ENCODE assay signal across 21 cellular contexts in the genomic region with DNA sequence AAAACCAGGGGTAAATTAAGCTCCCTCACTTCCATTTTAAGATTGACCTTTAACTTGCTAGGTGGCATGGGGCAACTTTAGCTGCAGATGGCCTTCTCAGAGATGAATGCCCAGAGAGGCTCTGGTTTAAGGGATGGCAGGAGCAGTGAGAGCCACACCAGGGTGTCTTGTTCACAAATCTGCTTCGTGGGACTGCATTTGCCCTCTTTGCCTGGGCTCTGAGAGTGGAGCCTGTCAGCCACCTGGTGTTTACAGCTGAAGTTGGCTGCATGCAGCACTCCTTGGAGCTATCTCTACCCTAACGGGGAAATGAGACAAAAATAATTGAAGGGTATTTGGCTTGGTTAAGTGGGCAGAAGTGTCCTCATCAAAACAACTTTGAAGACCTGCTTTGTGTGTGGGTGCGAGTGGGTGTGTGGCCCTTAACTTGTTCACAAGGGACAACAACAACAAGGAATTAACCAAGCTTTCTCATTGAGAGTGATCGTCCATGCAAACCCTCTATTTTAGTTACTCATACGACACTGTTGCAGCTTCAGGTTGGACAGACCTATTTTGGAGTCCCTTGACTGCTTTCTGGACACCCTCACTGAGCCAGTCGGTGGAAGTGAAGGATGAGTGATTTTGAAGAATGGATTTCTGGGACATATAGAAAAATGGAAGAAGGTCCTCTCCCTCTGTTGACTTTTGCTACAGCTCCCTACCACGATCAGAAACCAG. TPM values are rescaled to one million over a fixed set of nuclear protein-coding genes. Genes with fewer than 3 reads are reported as not detected.
DNase-seq lines count a peak whose midpoint lies in the region; ATAC-seq, FAIRE-seq and TF ChIP-seq lines count a peak whose summit lies in the region.
"Had no signal": no experiment of that assay in that cellular context is flagged by ENCODE, and none has a peak within 500 bp of the region (broad histone marks: within the 10 kb centered on the region; RNA-seq: fewer than 3 reads in every experiment).

No MANE protein-coding gene starts in this region.

- no peak for TF ChIP-seq POLR2A in GM12892 (IDR thresholded peaks at IDR 0.05; ENCODE audit: low read depth, low read length)

- DNase-seq in GM12892 (ENCODE audit: insufficient read length) (no peak), NCI-H524 (lab: John Stamatoyannopoulos, UW) (peak; percentile 9 to 72), islet precursor cell (peak; percentile 45)
- no peak for DNase-seq in activated naive CD4-positive, alpha-beta T cell treated with Interleukin-2 at 50 U/mL for 16 hours
- DNase-seq: activated B cell treated with CpG ODN at 0.5 μM for 24 hours; activated naive CD4-positive, alpha-beta T cell; BE2C; foreskin melanocyte; kidney; naive B cell; NCI-H1930; PC-9; sigmoid colon; stomach; SW 1271 had no signal

- peak; percentile 82 for FAIRE-seq in GM12892 (lab: Jason Lieb, UNC)
- FAIRE-seq: endometrium, K562, kidney had no signal

- ATAC-seq in HG02678 (IDR thresholded peaks at IDR 0.05; ENCODE audit: unreplicated experiment) (peak; percentile 59), GM18861 (IDR thresholded peaks at IDR 0.05; ENCODE audit: unreplicated experiment) (no peak), HG02970 (IDR thresholded peaks at IDR 0.05; ENCODE audit: low FRiP score, unreplicated experiment) (no peak), GM19455 (IDR thresholded peaks at IDR 0.05; ENCODE audit: unreplicated experiment) (no peak)
- ATAC-seq: K562 had no signal

RNA-seq across cellular contexts. Expression of a gene that starts 29.8 kb away (rescaled TPM):
- 47.3 TPM for polyA plus RNA-seq in GM12892 (2012; ENCODE audit: missing spikeins)

Comparison
In these comparisons a context has a peak if more than half of its experiments do, and no peak if none do; other contexts are left out.
1. DNase-seq: peak in NCI-H524 (2 of 2) and islet precursor cell (single experiment); none in GM12892 (single experiment) and activated naive CD4-positive, alpha-beta T cell treated with Interleukin-2 at 50 U/mL for 16 hours (single experiment).